1 cellular context compared by ENCODE assay signal in genomic region chr9:98175013-98175679, GRCh38.
TF ChIP-seq lines count a peak whose summit lies in the region.

No MANE protein-coding gene starts in this region.

TF ChIP-seq in WTC11, 78 proteins besides CTCF, POLR2A, EP300 and RAD21 (continued from another document):
- TF ChIP-seq NFYB (CRISPR knock-in tag; conservative IDR thresholded peaks at IDR 0.05; ENCODE audit: low read depth), result no peak
